ENCODE assay signal across 8 cellular contexts in the genomic region with DNA sequence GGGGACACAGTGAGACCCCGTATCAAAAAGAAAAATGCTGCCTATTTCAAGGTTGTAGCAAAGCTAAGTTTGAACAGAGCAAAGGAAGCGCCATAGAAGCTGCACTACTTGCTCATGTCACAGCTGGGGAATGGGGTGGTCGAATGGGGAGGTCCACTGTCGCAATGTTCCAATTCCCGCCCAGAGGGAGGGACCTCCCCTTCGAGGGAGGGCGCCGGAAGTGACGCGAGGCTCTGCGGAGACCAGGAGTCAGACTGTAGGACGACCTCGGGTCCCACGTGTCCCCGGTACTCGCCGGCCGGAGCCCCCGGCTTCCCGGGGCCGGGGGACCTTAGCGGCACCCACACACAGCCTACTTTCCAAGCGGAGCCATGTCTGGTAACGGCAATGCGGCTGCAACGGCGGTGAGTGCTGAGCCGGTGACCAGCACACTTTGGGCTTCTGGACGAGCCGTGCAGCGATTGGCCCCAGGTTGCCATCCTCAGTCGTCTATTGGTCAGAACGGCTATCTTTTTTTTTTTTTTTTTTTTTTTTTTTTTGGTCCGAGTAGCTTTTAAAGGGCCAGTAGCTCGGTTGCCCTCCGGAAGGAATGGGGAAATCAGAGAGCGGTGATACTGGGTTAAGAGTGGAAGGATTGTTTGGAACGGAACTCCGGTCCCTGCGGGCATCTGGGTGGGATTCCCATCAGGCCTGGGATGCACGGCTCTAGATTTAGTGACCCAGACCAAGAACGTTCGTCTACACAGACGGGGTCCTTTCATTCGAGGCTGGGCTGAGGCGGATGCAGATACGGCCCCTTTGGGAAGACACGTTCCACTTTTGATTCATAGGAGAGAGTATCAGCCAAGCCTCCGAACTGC. TPM values are rescaled to one million over a fixed set of nuclear protein-coding genes. Genes with fewer than 3 reads are reported as not detected.
DNase-seq lines count a peak whose midpoint lies in the region; ATAC-seq, FAIRE-seq and TF ChIP-seq lines count a peak whose summit lies in the region.

Gene HMBS (plus strand): TSS at position 219 of the 860 bp plus-strand sequence. CDS start 153 bp downstream, at position 372.

- H3K4me3 ChIP-seq in prostate gland: peak within 1 kb of the TSS; percentile 57 to 65

- H3K36me3 Mint-ChIP-seq in T-helper 17 cell (ENCODE audit: low read depth): peaks cover 3% of the 10 kb centered on the region

- intact Hi-C loops in left ventricle myocardium superior (cut with micrococcal nuclease) (no loop called here), prostate gland (cut with DNase I) (no loop called here)

- peak within 1 kb of the TSS; percentile 93 for H3K4me3 Mint-ChIP-seq in T-helper 17 cell

- no peak for TF ChIP-seq CTCF in prostate gland (IDR thresholded peaks at IDR 0.05)

- H3K9me3 ChIP-seq in T-helper 17 cell (ENCODE audit: control insufficient read depth, low read length, poor library complexity, severe bottlenecking) (no peaks in the 10 kb centered on the region), prostate gland (no peaks in the 10 kb centered on the region)

- DNase-seq in NCI-H1694 treated with DMSO at 0.1 percent for 48 hours (lab: John Stamatoyannopoulos, UW) (peak; percentile 64), T-helper 17 cell (peak; percentile 75 to 85 (median 82)), amygdala (lab: John Stamatoyannopoulos, UW) (peak; percentile 65 to 98 (median 92)), left ventricle myocardium superior (peak; percentile 96), prostate gland (ENCODE audit: low spot score) (peak; percentile 89), urothelium cell line (ENCODE audit: low spot score) (peak; percentile 88)

- peak within 1 kb of the TSS; percentile 70 to 75 for H3K27ac ChIP-seq in prostate gland

- peak; percentile 92 for ATAC-seq in HG02885 (IDR thresholded peaks at IDR 0.05; ENCODE audit: poor library complexity, unreplicated experiment)
- ATAC-seq in T-helper 17 cell: peak; percentile 95
- ATAC-seq in left ventricle myocardium superior: peak; percentile 98

- 1% methylated on average over 49 of the region's 49 CpGs for WGBS in prostate gland

- H3K4me1 Mint-ChIP-seq in T-helper 17 cell: peaks cover 15% of the 10 kb centered on the region

- H3K27me3 ChIP-seq in prostate gland (replicated peaks; ENCODE audit: insufficient read depth): no peaks in the 10 kb centered on the region

- peak within 1 kb of the TSS; percentile 89 for H3K27ac Mint-ChIP-seq in T-helper 17 cell

- no peak for FAIRE-seq in urothelium cell line (lab: Jason Lieb, UNC)

- H3K27me3 Mint-ChIP-seq in T-helper 17 cell: no peaks in the 10 kb centered on the region

- peaks cover 4% of the 10 kb centered on the region for H3K4me1 ChIP-seq in prostate gland (replicated peaks)

- TF ChIP-seq POLR2A in GM15510 (IDR thresholded peaks at IDR 0.05; ENCODE audit: borderline replicate concordance, extremely low read depth, insufficient read length): peak; percentile 86
- no peak for TF ChIP-seq POLR2A in prostate gland (IDR thresholded peaks at IDR 0.05)

- peaks cover 0 to 5% of the 10 kb centered on the region in 2 donors for H3K36me3 ChIP-seq in prostate gland

RNA-seq across cellular contexts. Expression of gene HMBS, which starts in this region (rescaled TPM):
- total RNA-seq in T-helper 17 cell (1 to 10 TPM; 8.7 to 9.1 TPM), left ventricle myocardium superior (24.9 TPM), prostate gland (10 to 100 TPM in 1 of 2 donors, 1 to 10 TPM in 1; 9.2 to 14.3 TPM)

Comparison
In these comparisons a context has a peak if more than half of its experiments do, and no peak if none do; other contexts are left out.
1. Peak in every context shown above with its lines: DNase-seq, ATAC-seq, H3K4me3 ChIP-seq and H3K27ac ChIP-seq.